Comparison of ENCODE assay signal across 5 cellular contexts in the genomic region with DNA sequence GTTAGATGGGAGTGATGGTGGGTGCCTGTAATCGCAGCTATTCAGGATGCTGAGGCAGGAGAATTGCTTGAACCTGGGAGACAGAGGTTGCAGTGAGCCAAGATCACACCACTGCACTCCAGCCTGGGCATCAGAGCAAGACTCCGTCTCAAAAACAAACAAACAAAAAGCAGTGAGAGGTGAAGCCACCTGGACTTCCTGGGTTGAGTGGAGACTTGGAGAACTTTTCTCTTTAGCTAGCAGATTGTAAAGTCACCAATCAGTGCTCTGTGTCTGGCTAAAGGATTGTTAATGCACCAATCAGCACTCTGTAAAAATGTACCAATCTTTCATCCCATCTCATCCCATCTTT. TPM values are rescaled to one million over a fixed set of nuclear protein-coding genes. Genes with fewer than 3 reads are reported as not detected.
"Had no signal": no experiment of that assay in that cellular context is flagged by ENCODE, and none has a peak within 500 bp of the region (broad histone marks: within the 10 kb centered on the region; RNA-seq: fewer than 3 reads in every experiment).

No MANE protein-coding gene starts in this region.

RNA-seq across cellular contexts. Expression of gene AKR1B15, which starts 14.5 kb away (rescaled TPM):
- total RNA-seq: activated CD8-positive, alpha-beta T cell treated with anti-CD3 and anti-CD28 coated beads for 36 hours; activated naive CD8-positive, alpha-beta T cell treated with anti-CD3 and anti-CD28 coated beads for 36 hours; activated T-cell treated with anti-CD3 and anti-CD28 coated beads, Interleukin-2, amount 50 U/mL, for 72 hours; activated T-helper 2 cell treated with anti-CD3 and anti-CD28 coated beads, Interferon-gamma antibody, Interleukin-2, Interleukin-4, amounts not matched to agents 10 μg/mL and 5 μg/mL and 100 μg/mL, durations not matched to agents 14 hours and 24 hours and 36 hours; OCI-LY7 had no signal

RNA-seq across cellular contexts. Expression of gene AKR1B10, which starts 36.0 kb away (rescaled TPM):
- total RNA-seq: activated CD8-positive, alpha-beta T cell treated with anti-CD3 and anti-CD28 coated beads for 36 hours; activated naive CD8-positive, alpha-beta T cell treated with anti-CD3 and anti-CD28 coated beads for 36 hours; activated T-cell treated with anti-CD3 and anti-CD28 coated beads, Interleukin-2, amount 50 U/mL, for 72 hours; activated T-helper 2 cell treated with anti-CD3 and anti-CD28 coated beads, Interferon-gamma antibody, Interleukin-2, Interleukin-4, amounts not matched to agents 10 μg/mL and 5 μg/mL and 100 μg/mL, durations not matched to agents 14 hours and 24 hours and 36 hours; OCI-LY7 had no signal
